In the genomic region with DNA sequence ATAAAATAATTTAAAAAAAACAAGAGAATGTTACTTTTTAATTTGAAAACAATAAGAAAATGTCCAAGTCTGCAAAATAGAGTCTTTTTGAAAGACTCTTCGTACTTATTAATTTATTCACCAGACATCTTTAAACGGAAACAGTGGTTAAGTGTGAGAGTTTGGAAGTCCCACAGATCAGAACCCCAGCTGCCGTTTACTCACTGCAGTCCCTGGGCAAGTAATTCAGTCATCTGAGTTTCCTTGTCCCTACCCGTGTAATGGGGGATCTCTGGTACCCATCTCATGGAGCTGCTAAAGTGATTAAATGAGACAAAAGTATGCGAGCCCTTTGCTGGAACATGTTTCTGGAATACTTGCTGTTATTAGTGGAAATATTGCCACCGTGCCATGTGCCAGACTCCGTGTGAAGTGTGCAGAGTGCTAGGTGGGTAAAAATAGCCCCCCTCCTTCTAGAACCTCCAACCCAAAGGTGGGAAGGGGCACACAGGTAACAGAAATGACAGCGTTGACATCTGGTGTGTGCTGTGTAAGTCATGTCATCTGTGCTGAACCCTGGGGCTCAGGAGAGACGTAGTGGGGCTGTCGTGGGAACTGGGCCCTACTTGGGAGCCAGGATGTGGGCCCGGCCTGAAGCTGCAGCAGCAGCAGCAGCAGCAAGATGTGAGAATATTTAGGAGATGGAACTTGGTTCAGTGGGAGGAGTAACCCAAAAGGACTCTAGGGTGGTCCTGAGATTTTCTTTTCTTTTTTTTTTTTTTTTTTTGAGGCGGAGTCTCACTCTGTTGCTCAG, we compare ENCODE assay signal across 15 cellular contexts.
DNase-seq lines count a peak whose midpoint lies in the region; ATAC-seq, FAIRE-seq and TF ChIP-seq lines count a peak whose summit lies in the region.
"Had no signal": no experiment of that assay in that cellular context is flagged by ENCODE, and none has a peak within 500 bp of the region (broad histone marks: within the 10 kb centered on the region; RNA-seq: fewer than 3 reads in every experiment).

No MANE protein-coding gene starts in this region.

- TF ChIP-seq EP300 in K562 (IDR thresholded peaks at IDR 0.05; ENCODE audit: low read length), result no peak

- H3K9me3 Mint-ChIP-seq in naive thymus-derived CD4-positive, alpha-beta T cell, result peaks cover 0 to 2% (median 0%) of the 10 kb centered on the region in 11 donors
- H3K9me3 Mint-ChIP-seq: activated CD4-positive, alpha-beta memory T cell treated with anti-CD3 and anti-CD28 coated beads for 36 hours had no signal

- H3K9ac ChIP-seq in K562 (ENCODE audit: insufficient read depth in 1 of 2, low read depth in 2 of 2, low read length in 2 of 2) (peak overlapping the region in 1 of 2 experiments; percentile 43; a peak in 1 of 4 replicates), rectal smooth muscle tissue (ENCODE audit: low read length) (no peak overlapping the region)

- 77% methylated on average over 12 of the region's 12 CpGs for WGBS in K562 (ENCODE audit: insufficient coverage, low coverage, missing lambda C conversion rate)

- no peak overlapping the region for H2AFZ ChIP-seq in K562 (ENCODE audit: low read depth, low read length)

- ATAC-seq in HG02870 (IDR thresholded peaks at IDR 0.05; ENCODE audit: unreplicated experiment) (peak; percentile 37), K562 (peak; percentile 33; the same call in 2 of the 3 replicates), GM19351 (IDR thresholded peaks at IDR 0.05; ENCODE audit: unreplicated experiment) (no peak), HG02981 (IDR thresholded peaks at IDR 0.05; ENCODE audit: unreplicated experiment) (no peak)
- ATAC-seq in naive thymus-derived CD4-positive, alpha-beta T cell, result no peak

- intact Hi-C loops in K562 (cut with micrococcal nuclease), result no loop called here
- intact Hi-C loops in naive thymus-derived CD4-positive, alpha-beta T cell (cut with micrococcal nuclease), result no loop called here

- H3K9me1 ChIP-seq in K562 (ENCODE audit: control insufficient read depth, insufficient read depth, low read length), result peaks cover 2% of the 10 kb centered on the region

- H3K4me3 Mint-ChIP-seq in naive thymus-derived CD4-positive, alpha-beta T cell, result no peak overlapping the region
- H3K4me3 Mint-ChIP-seq: activated CD4-positive, alpha-beta memory T cell treated with anti-CD3 and anti-CD28 coated beads for 36 hours had no signal

- CTCF ChIA-PET in K562 (lab: Yijun Ruan, JAX; ENCODE audit: low intra/inter-chr PET ratio), result no interaction called here
- CTCF ChIA-PET in naive thymus-derived CD4-positive, alpha-beta T cell (lab: Charles Lee), result no interaction called here

- H3K36me3 ChIP-seq in K562 (ENCODE audit: control insufficient read depth, insufficient read depth, low read length) (0 out of 3 replicates have a peak, but pooled peaks cover 5% of the 10 kb centered on the region), rectal smooth muscle tissue (ENCODE audit: control insufficient read depth, insufficient read depth, low read length) (no peaks in the 10 kb centered on the region)
- no peaks in the 10 kb centered on the region for H3K36me3 ChIP-seq in naive thymus-derived CD4-positive, alpha-beta T cell (ENCODE audit: control insufficient read depth in 2 of 3, insufficient read depth in 3 of 3, low read length in 3 of 3)
- H3K36me3 ChIP-seq: thyroid gland had no signal

- H3K79me2 ChIP-seq in K562 (ENCODE audit: control insufficient read depth, insufficient read depth, low read length), result peaks cover 27% of the 10 kb centered on the region; the same call in 2 of the 3 replicates

- in situ Hi-C loops in K562 (cut with MboI), result no loop called here

- H3K4me1 Mint-ChIP-seq in naive thymus-derived CD4-positive, alpha-beta T cell, result peaks cover 9 to 26% (median 18%) of the 10 kb centered on the region in 7 donors

- no peaks in the 10 kb centered on the region for H3K9me3 ChIP-seq in K562 (replicated peaks; ENCODE audit: control insufficient read depth, insufficient read depth, low read depth, low read length)
- no peaks in the 10 kb centered on the region for H3K9me3 ChIP-seq in naive thymus-derived CD4-positive, alpha-beta T cell (ENCODE audit: control insufficient read depth in 2 of 3, low read length in 3 of 3)
- H3K9me3 ChIP-seq: thyroid gland had no signal

- H3K27me3 ChIP-seq in K562 (ENCODE audit: control insufficient read depth in 2 of 2, insufficient read depth in 2 of 2, low read length in 2 of 2) (no peaks in the 10 kb centered on the region), rectal smooth muscle tissue (ENCODE audit: control insufficient read depth, insufficient read depth, low read length) (no peaks in the 10 kb centered on the region)
- no peaks in the 10 kb centered on the region for H3K27me3 ChIP-seq in naive thymus-derived CD4-positive, alpha-beta T cell (ENCODE audit: control insufficient read depth in 2 of 2, insufficient read depth in 2 of 2, low read length in 2 of 2)
- H3K27me3 ChIP-seq: thyroid gland had no signal

- no peak overlapping the region for H3K27ac Mint-ChIP-seq in naive thymus-derived CD4-positive, alpha-beta T cell
- H3K27ac Mint-ChIP-seq: activated CD4-positive, alpha-beta memory T cell treated with anti-CD3 and anti-CD28 coated beads for 36 hours had no signal

- H3K27me3 Mint-ChIP-seq in naive thymus-derived CD4-positive, alpha-beta T cell, result no peaks in the 10 kb centered on the region
- H3K27me3 Mint-ChIP-seq: activated CD4-positive, alpha-beta memory T cell treated with anti-CD3 and anti-CD28 coated beads for 36 hours had no signal

- DNase-seq in GM12865 (ENCODE audit: low read depth), result peak; percentile 56
- DNase-seq in K562 (ENCODE audit: extremely low read depth in 1 of 4, low spot score in 3 of 4), result no peak
- DNase-seq in naive thymus-derived CD4-positive, alpha-beta T cell, result no peak
- DNase-seq: activated CD4-positive, alpha-beta memory T cell treated with anti-CD3 and anti-CD28 coated beads for 36 hours; amygdala; DMS153; NCI-H1694 treated with DMSO at 0.1 percent for 48 hours; NCI-H510A treated with DMSO at 0.1 percent for 48 hours; stimulated activated CD4-positive, alpha-beta T cell treated with anti-CD3 and anti-CD28 coated beads, Interleukin-4, amount 100 ng/mL, for 24 hours; stimulated activated CD8-positive, alpha-beta memory T cell treated with anti-CD3 and anti-CD28 coated beads, Interleukin-4, amount 100 ng/mL, for 48 hours had no signal

- no TSS peak for BruUV-seq in K562 (replicated peaks; lab: Mats Ljungman, UMichigan)

- no peaks in the 10 kb centered on the region; the same call in 1 of the 2 replicates for H4K20me1 ChIP-seq in K562 (replicated peaks; ENCODE audit: control insufficient read depth, insufficient read depth, low read length)

- H3K27ac ChIP-seq in K562 (ENCODE audit: extremely low read depth, low read depth, low read length), result no peak overlapping the region
- peak overlapping the region; percentile 41 for H3K27ac ChIP-seq in rectal smooth muscle tissue (ENCODE audit: low read depth, low read length)
- H3K27ac ChIP-seq in naive thymus-derived CD4-positive, alpha-beta T cell (ENCODE audit: low read depth, low read length), result no peak overlapping the region
- H3K27ac ChIP-seq: thyroid gland had no signal

- FAIRE-seq in K562 (lab: Jason Lieb, UNC), result no peak

- TF ChIP-seq POLR2A in K562 (conservative IDR thresholded peaks at IDR 0.05), result no peak

- H3K4me3 ChIP-seq in GM12865 (ENCODE audit: low read depth, low read length) (no peak overlapping the region), K562 (no peak overlapping the region), rectal smooth muscle tissue (ENCODE audit: low read length) (no peak overlapping the region)
- H3K4me3 ChIP-seq in naive thymus-derived CD4-positive, alpha-beta T cell (ENCODE audit: low read length), result no peak overlapping the region
- H3K4me3 ChIP-seq: thyroid gland had no signal

- H3K4me1 ChIP-seq in K562 (replicated peaks in 1 of 2; ENCODE audit: control insufficient read depth in 2 of 2, insufficient read depth in 2 of 2, low read length in 2 of 2) (peaks cover 0 to under 1% of the 10 kb centered on the region in 2 experiments; a peak in 3 of 5 replicates), rectal smooth muscle tissue (ENCODE audit: control insufficient read depth, insufficient read depth, low read length) (peaks cover 36% of the 10 kb centered on the region)
- H3K4me1 ChIP-seq in naive thymus-derived CD4-positive, alpha-beta T cell (ENCODE audit: control insufficient read depth in 2 of 2, insufficient read depth in 2 of 2, low read length in 2 of 2), result no peaks in the 10 kb centered on the region

- POLR2A ChIA-PET in K562 (lab: Yijun Ruan, JAX), result interaction anchor here (1.0 kb wide), 1 partner anchor 10 kb away, joined by 3 read pairs; no protein-coding TSS in a partner anchor
- POLR2A ChIA-PET in naive thymus-derived CD4-positive, alpha-beta T cell (lab: Charles Lee), result no interaction called here

- no peak overlapping the region for H3K4me2 ChIP-seq in K562 (ENCODE audit: insufficient read depth, low read length)

- no peak for TF ChIP-seq RAD21 in K562 (CRISPR knock-in tag; conservative IDR thresholded peaks at IDR 0.05 in 1 of 2, IDR thresholded peaks at IDR 0.05 in 1 of 2)

- TF ChIP-seq CTCF in GM12865 (IDR thresholded peaks at IDR 0.05; ENCODE audit: insufficient read depth, low read depth, low read length, missing control alignments), result no peak
- TF ChIP-seq CTCF in K562 (IDR thresholded peaks at IDR 0.05 in 2 of 3, conservative IDR thresholded peaks at IDR 0.05 in 1 of 3; ENCODE audit: insufficient read depth in 2 of 3, low read depth in 1 of 3, low read length in 3 of 3), result no peak

- peaks cover 0 to 15% (median 0%) of the 10 kb centered on the region in 5 donors for H3K36me3 Mint-ChIP-seq in naive thymus-derived CD4-positive, alpha-beta T cell
- H3K36me3 Mint-ChIP-seq: activated CD4-positive, alpha-beta memory T cell treated with anti-CD3 and anti-CD28 coated beads for 36 hours had no signal

TF ChIP-seq in K562, 482 proteins besides CTCF, POLR2A, EP300 and RAD21 (continues in another document):
- TF ChIP-seq, protein P1, sequence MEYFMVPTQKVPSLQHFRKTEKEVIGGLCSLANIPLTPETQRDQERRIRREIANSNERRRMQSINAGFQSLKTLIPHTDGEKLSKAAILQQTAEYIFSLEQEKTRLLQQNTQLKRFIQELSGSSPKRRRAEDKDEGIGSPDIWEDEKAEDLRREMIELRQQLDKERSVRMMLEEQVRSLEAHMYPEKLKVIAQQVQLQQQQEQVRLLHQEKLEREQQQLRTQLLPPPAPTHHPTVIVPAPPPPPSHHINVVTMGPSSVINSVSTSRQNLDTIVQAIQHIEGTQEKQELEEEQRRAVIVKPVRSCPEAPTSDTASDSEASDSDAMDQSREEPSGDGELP (CRISPR knock-in tag; IDR thresholded peaks at IDR 0.05; ENCODE audit: borderline replicate concordance), result no peak

Comparison
In these comparisons a context has a peak if more than half of its experiments do, and no peak if none do; other contexts are left out.
1. ATAC-seq: peak in HG02870 (single experiment) and K562 (single experiment); none in GM19351 (single experiment), naive thymus-derived CD4-positive, alpha-beta T cell (single experiment) and HG02981 (single experiment).